In genomic region chr5:14258840-14259239, GRCh38 we compare ENCODE assay signal across 12 cellular contexts.
DNase-seq lines count a peak whose midpoint lies in the region; ATAC-seq and TF ChIP-seq lines count a peak whose summit lies in the region.
"Had no signal": no experiment of that assay in that cellular context is flagged by ENCODE, and none has a peak within 500 bp of the region (broad histone marks: within the 10 kb centered on the region; RNA-seq: fewer than 3 reads in every experiment).

No MANE protein-coding gene starts in this region.

- peak; percentile 52 for DNase-seq in astrocyte of the spinal cord (ENCODE audit: low read depth, low spot score)
- DNase-seq in stimulated activated naive CD4-positive, alpha-beta T cell treated with Interleukin-2 at 50 U/mL for 16 hours (lab: John Stamatoyannopoulos, UW), result no peak
- no peak for DNase-seq in NOMO-1 treated with dmso at 0.1 percent for 144 hours (lab: John Stamatoyannopoulos, UW; ENCODE audit: unreplicated experiment)
- DNase-seq in stimulated activated CD4-positive, alpha-beta T cell treated with anti-CD3 and anti-CD28 coated beads, Interleukin-2, amount 100 ng/mL, for 24 hours, result no peak
- no peak for DNase-seq in NAMALWA (ENCODE audit: low spot score)
- DNase-seq: activated CD4-positive, alpha-beta memory T cell treated with anti-CD3 and anti-CD28 coated beads, Interleukin-2, amount 10 ng/mL, durations not matched to agents 7 days and 5 days; NCI-H187 treated with DMSO at 0.1 percent for 48 hours; nucleus accumbens; stomach had no signal

- peak overlapping the region; percentile 3 for H3K9ac ChIP-seq in neural cell (ENCODE audit: low read length)

- H4K20me1 ChIP-seq in neural cell (ENCODE audit: insufficient read depth), result no peaks in the 10 kb centered on the region

- no peak for TF ChIP-seq EP300 in neural cell (conservative IDR thresholded peaks at IDR 0.05; ENCODE audit: poor library complexity, severe bottlenecking)

- H3K27me3 ChIP-seq in neural cell (ENCODE audit: insufficient read depth, low read depth, low read length), result no peaks in the 10 kb centered on the region
- H3K27me3 ChIP-seq: stomach had no signal

- in situ Hi-C loops in astrocyte of the spinal cord (cut with HindIII; ENCODE audit: low sequenced_read_pairs), result loop anchor here (25.0 kb wide), 1 partner anchor 272 kb away; no protein-coding TSS in a partner anchor

- peak; percentile 20 for TF ChIP-seq RAD21 in neural cell (conservative IDR thresholded peaks at IDR 0.05)

- no peaks in the 10 kb centered on the region for H3K9me2 ChIP-seq in neural cell (ENCODE audit: insufficient read depth, low read length)

- no peak overlapping the region for H2AFZ ChIP-seq in neural cell (ENCODE audit: low read depth, low read length)

- ATAC-seq in GM18867 (IDR thresholded peaks at IDR 0.05; ENCODE audit: unreplicated experiment) (peak; percentile 31), HG02763 (IDR thresholded peaks at IDR 0.05; ENCODE audit: unreplicated experiment) (peak; percentile 30)

- H3K27ac ChIP-seq in neural cell (ENCODE audit: low read length), result peak overlapping the region; percentile 25

- H3K79me2 ChIP-seq in neural cell (replicated peaks; ENCODE audit: insufficient read depth, low read length), result peaks cover 97% of the 10 kb centered on the region

- peak; percentile 34 for TF ChIP-seq CTCF in astrocyte of the spinal cord (IDR thresholded peaks at IDR 0.05; ENCODE audit: low read depth, low read length)
- TF ChIP-seq CTCF in neural cell (IDR thresholded peaks at IDR 0.05; ENCODE audit: poor library complexity, severe bottlenecking), result peak; percentile 26

- H3F3A ChIP-seq in neural cell (ENCODE audit: insufficient read depth, low read length, poor library complexity, severe bottlenecking), result no peaks in the 10 kb centered on the region

- no peaks in the 10 kb centered on the region for H3K36me3 ChIP-seq in neural cell (ENCODE audit: insufficient read depth, low read length)
- H3K36me3 ChIP-seq: stomach had no signal

- H3K9me3 ChIP-seq in neural cell (ENCODE audit: low read length), result no peaks in the 10 kb centered on the region
- H3K9me3 ChIP-seq: stomach had no signal

- no peak overlapping the region for H3K4me2 ChIP-seq in neural cell (ENCODE audit: low read length)

- H3K4me3 ChIP-seq in astrocyte of the spinal cord (ENCODE audit: low read depth, low read length) (no peak overlapping the region), neural cell (ENCODE audit: low read length) (peak overlapping the region; percentile 15)
- H3K4me3 ChIP-seq: stomach had no signal

TF ChIP-seq in neural cell, 6 proteins besides CTCF, POLR2A, EP300 and RAD21:
- TF ChIP-seq SMC3 (conservative IDR thresholded peaks at IDR 0.05; ENCODE audit: poor library complexity), result no peak
- TF ChIP-seq TAF1 (IDR thresholded peaks at IDR 0.05; ENCODE audit: low read depth), result no peak
- TF ChIP-seq MXI1 (conservative IDR thresholded peaks at IDR 0.05; ENCODE audit: poor library complexity, severe bottlenecking), result no peak
- no peak for TF ChIP-seq EZH2 (IDR thresholded peaks at IDR 0.05; ENCODE audit: borderline replicate concordance, insufficient read depth, low read length, poor library complexity, severe bottlenecking)
- TF ChIP-seq, protein P1, sequence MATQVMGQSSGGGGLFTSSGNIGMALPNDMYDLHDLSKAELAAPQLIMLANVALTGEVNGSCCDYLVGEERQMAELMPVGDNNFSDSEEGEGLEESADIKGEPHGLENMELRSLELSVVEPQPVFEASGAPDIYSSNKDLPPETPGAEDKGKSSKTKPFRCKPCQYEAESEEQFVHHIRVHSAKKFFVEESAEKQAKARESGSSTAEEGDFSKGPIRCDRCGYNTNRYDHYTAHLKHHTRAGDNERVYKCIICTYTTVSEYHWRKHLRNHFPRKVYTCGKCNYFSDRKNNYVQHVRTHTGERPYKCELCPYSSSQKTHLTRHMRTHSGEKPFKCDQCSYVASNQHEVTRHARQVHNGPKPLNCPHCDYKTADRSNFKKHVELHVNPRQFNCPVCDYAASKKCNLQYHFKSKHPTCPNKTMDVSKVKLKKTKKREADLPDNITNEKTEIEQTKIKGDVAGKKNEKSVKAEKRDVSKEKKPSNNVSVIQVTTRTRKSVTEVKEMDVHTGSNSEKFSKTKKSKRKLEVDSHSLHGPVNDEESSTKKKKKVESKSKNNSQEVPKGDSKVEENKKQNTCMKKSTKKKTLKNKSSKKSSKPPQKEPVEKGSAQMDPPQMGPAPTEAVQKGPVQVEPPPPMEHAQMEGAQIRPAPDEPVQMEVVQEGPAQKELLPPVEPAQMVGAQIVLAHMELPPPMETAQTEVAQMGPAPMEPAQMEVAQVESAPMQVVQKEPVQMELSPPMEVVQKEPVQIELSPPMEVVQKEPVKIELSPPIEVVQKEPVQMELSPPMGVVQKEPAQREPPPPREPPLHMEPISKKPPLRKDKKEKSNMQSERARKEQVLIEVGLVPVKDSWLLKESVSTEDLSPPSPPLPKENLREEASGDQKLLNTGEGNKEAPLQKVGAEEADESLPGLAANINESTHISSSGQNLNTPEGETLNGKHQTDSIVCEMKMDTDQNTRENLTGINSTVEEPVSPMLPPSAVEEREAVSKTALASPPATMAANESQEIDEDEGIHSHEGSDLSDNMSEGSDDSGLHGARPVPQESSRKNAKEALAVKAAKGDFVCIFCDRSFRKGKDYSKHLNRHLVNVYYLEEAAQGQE (IDR thresholded peaks at IDR 0.05; ENCODE audit: borderline replicate concordance), result no peak
- no peak for TF ChIP-seq POLR2AphosphoS5 (IDR thresholded peaks at IDR 0.05)
